In the genomic region with DNA sequence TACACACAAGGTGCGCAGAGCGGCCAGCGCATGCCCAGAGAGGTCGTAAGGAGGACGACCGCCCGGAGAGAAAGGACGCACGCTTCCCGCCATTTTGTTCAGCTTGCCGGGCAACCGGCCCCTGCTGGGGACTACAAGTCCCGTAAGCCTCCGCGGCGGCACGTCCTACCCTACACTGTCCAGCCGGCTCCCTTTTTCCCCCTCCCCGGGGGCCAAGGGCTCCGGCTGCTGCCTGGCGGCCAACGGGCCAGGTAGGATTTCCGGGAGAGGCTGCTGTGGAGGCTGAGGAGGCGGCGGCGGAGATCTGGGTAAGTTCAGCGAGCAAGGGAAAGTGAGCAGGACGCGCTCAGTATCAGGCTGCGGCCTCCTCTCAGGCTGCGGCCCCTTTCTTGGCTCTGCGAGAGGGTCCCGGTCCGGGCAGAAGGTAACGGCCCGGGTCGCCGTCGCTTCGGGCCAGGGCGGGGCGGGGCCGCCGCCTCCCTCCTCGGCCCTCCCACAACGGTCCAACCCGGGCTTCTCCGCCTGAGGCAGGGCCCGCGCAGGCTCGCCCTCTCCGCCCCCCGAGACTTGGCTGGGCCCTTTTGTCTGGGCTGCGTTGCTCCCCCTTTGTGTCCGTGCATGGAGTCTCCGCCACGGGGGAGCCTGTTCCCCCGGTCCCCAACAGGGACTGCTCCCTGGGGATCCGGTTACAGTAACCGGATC, we compare ENCODE assay signal across 1 cellular context.
TF ChIP-seq lines count a peak whose summit lies in the region.

Gene PHACTR4, plus strand, starts transcription at position 223 of the 702 bp plus-strand sequence. CDS start 37,708 bp downstream, outside the sequence.

TF ChIP-seq in HepG2, 621 proteins besides CTCF, POLR2A, EP300 and RAD21 (continued from another document and continues in another):
- TF ChIP-seq REST (IDR thresholded peaks at IDR 0.05; ENCODE audit: borderline replicate concordance in 1 of 2, low read depth in 1 of 2, low read length in 2 of 2) (no peak), DMAP1 (CRISPR knock-in tag; IDR thresholded peaks at IDR 0.05) (peak; percentile 95; the same call in 1 of the 2 replicates), GABPA (IDR thresholded peaks at IDR 0.05; ENCODE audit: low read depth, low read length) (peak; percentile 29; the same call in 1 of the 2 replicates), GABPA (CRISPR knock-in tag; IDR thresholded peaks at IDR 0.05; ENCODE audit: low read depth) (peak; percentile 80), SMYD3 (CRISPR knock-in tag; IDR thresholded peaks at IDR 0.05) (no peak), SP5 (CRISPR knock-in tag; IDR thresholded peaks at IDR 0.05; ENCODE audit: borderline replicate concordance, low read depth) (no peak; the same call in 1 of the 2 replicates), HDAC6 (IDR thresholded peaks at IDR 0.05; ENCODE audit: low read depth, low read length) (no peak), RELA (CRISPR knock-in tag; IDR thresholded peaks at IDR 0.05) (peak; percentile 61; the same call in 1 of the 2 replicates), ZNF777 (CRISPR knock-in tag; IDR thresholded peaks at IDR 0.05) (no peak), E2F1 (CRISPR knock-in tag; IDR thresholded peaks at IDR 0.05) (peak; percentile 91), ZNF605 (CRISPR knock-in tag; IDR thresholded peaks at IDR 0.05) (no peak), ZFP36L1 (CRISPR knock-in tag; IDR thresholded peaks at IDR 0.05) (peak; percentile 95), ISX (CRISPR knock-in tag; conservative IDR thresholded peaks at IDR 0.05) (no peak; the same call in 1 of the 2 replicates), ZBTB10 (CRISPR knock-in tag; IDR thresholded peaks at IDR 0.05; ENCODE audit: borderline replicate concordance) (peak; percentile 94; the same call in 1 of the 2 replicates), HNRNPUL1 (IDR thresholded peaks at IDR 0.05; ENCODE audit: low read depth, low read length) (0 out of 2 replicates have a peak, but pooled peaks have one; percentile 28), ZNF331 (CRISPR knock-in tag; IDR thresholded peaks at IDR 0.05) (0 out of 2 replicates have a peak, but pooled peaks have one; percentile 15), FOXM1 (CRISPR knock-in tag; IDR thresholded peaks at IDR 0.05) (no peak), ZNF329 (CRISPR knock-in tag; IDR thresholded peaks at IDR 0.05; ENCODE audit: low read depth) (peak; percentile 57; the same call in 1 of the 2 replicates), KIAA2018 (CRISPR knock-in tag; IDR thresholded peaks at IDR 0.05; ENCODE audit: borderline replicate concordance) (no peak), ZNF660 (CRISPR knock-in tag; IDR thresholded peaks at IDR 0.05; ENCODE audit: borderline replicate concordance, low read depth) (no peak), MAFK (conservative IDR thresholded peaks at IDR 0.05 in 1 of 2, IDR thresholded peaks at IDR 0.05 in 1 of 2; ENCODE audit: low read length in 2 of 2) (no peak), GLMP (CRISPR knock-in tag; IDR thresholded peaks at IDR 0.05; ENCODE audit: borderline replicate concordance) (no peak), HOXA9 (CRISPR knock-in tag; IDR thresholded peaks at IDR 0.05; ENCODE audit: borderline replicate concordance) (no peak; the same call in 1 of the 2 replicates), ZSCAN20 (CRISPR knock-in tag; IDR thresholded peaks at IDR 0.05; ENCODE audit: borderline replicate concordance) (no peak), ZNF350 (CRISPR knock-in tag; IDR thresholded peaks at IDR 0.05; ENCODE audit: borderline replicate concordance, low read depth) (peak; percentile 87), HNRNPL (IDR thresholded peaks at IDR 0.05; ENCODE audit: low read depth, low read length) (0 out of 2 replicates have a peak, but pooled peaks have one; percentile 55), HOXA7 (CRISPR knock-in tag; IDR thresholded peaks at IDR 0.05) (no peak), ELF3 (CRISPR knock-in tag; IDR thresholded peaks at IDR 0.05) (peak; percentile 86), CAMTA2 (CRISPR knock-in tag; IDR thresholded peaks at IDR 0.05; ENCODE audit: borderline replicate concordance) (no peak), SIX1 (CRISPR knock-in tag; IDR thresholded peaks at IDR 0.05; ENCODE audit: borderline replicate concordance) (peak; percentile 99), ETV5 (CRISPR knock-in tag; IDR thresholded peaks at IDR 0.05; ENCODE audit: borderline replicate concordance) (no peak; the same call in 1 of the 2 replicates), KLF9 (CRISPR knock-in tag; IDR thresholded peaks at IDR 0.05; ENCODE audit: low read depth) (no peak), NCOA1 (CRISPR knock-in tag; IDR thresholded peaks at IDR 0.05) (no peak), KAT8 (CRISPR knock-in tag; IDR thresholded peaks at IDR 0.05) (peak; percentile 83; the same call in 1 of the 2 replicates), ZNF773 (CRISPR knock-in tag; IDR thresholded peaks at IDR 0.05; ENCODE audit: borderline replicate concordance) (no peak), RFXANK (CRISPR knock-in tag; IDR thresholded peaks at IDR 0.05) (peak; percentile 38), RXRA (CRISPR knock-in tag; IDR thresholded peaks at IDR 0.05) (peak; percentile 73)
- TF ChIP-seq, protein P1, sequence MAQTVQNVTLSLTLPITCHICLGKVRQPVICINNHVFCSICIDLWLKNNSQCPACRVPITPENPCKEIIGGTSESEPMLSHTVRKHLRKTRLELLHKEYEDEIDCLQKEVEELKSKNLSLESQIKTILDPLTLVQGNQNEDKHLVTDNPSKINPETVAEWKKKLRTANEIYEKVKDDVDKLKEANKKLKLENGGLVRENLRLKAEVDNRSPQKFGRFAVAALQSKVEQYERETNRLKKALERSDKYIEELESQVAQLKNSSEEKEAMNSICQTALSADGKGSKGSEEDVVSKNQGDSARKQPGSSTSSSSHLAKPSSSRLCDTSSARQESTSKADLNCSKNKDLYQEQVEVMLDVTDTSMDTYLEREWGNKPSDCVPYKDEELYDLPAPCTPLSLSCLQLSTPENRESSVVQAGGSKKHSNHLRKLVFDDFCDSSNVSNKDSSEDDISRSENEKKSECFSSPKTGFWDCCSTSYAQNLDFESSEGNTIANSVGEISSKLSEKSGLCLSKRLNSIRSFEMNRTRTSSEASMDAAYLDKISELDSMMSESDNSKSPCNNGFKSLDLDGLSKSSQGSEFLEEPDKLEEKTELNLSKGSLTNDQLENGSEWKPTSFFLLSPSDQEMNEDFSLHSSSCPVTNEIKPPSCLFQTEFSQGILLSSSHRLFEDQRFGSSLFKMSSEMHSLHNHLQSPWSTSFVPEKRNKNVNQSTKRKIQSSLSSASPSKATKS (CRISPR knock-in tag; IDR thresholded peaks at IDR 0.05): no peak
